8 cellular contexts compared by ENCODE assay signal in genomic region chr19:12956446-12957388, GRCh38. TPM values are rescaled to one million over a fixed set of nuclear protein-coding genes. Genes with fewer than 3 reads are reported as not detected.
DNase-seq lines count a peak whose midpoint lies in the region; ATAC-seq and TF ChIP-seq lines count a peak whose summit lies in the region.

Gene GADD45GIP1 (minus strand): TSS chr19:12957223. CDS start chr19:12957212, 11 bp downstream.

- peak; percentile 55 for ATAC-seq in GM18520 (IDR thresholded peaks at IDR 0.05; ENCODE audit: unreplicated experiment)
- ATAC-seq in Panc1 = peak; percentile 92

- 13% methylated on average over 24 of the region's 84 CpGs for WGBS in esophagus muscularis mucosa

- intact Hi-C loops in Panc1 (cut with micrococcal nuclease; ENCODE audit: unreplicated experiment) = no loop called here
- intact Hi-C loops in esophagus muscularis mucosa (cut with DNase I) = no loop called here

- H3K4me3 ChIP-seq in Panc1 (ENCODE audit: low read depth in 2 of 2, low read length in 2 of 2) (peak within 1 kb of the TSS; percentile 72 to 78), esophagus muscularis mucosa (peak within 1 kb of the TSS; percentile 84 to 98 (median 92)), muscle layer of duodenum (ENCODE audit: low read depth in 1 of 2, low read length in 2 of 2) (peak within 1 kb of the TSS; percentile 74 to 94)

- TF ChIP-seq POLR2A in esophagus muscularis mucosa (IDR thresholded peaks at IDR 0.05; ENCODE audit: low read depth) = peak; percentile 69

- no peak for TF ChIP-seq EP300 in esophagus muscularis mucosa (IDR thresholded peaks at IDR 0.05)

- in situ Hi-C loops in ACHN (cut with HindIII; ENCODE audit: low pct_ligation_motif_present, low pct_unique_long_range_greater_than_20kb, low sequenced_read_pairs) = no loop called here
- in situ Hi-C loops in Panc1 (cut with HindIII; ENCODE audit: low pct_unique_long_range_greater_than_20kb, low sequenced_read_pairs) = no loop called here

- H3K27ac ChIP-seq in Panc1 (ENCODE audit: low read length) = peak within 1 kb of the TSS; percentile 58
- peak within 1 kb of the TSS; percentile 89 to 96 (median 91) for H3K27ac ChIP-seq in esophagus muscularis mucosa (replicated peaks in 1 of 4)
- peak within 1 kb of the TSS; percentile 51 for H3K27ac ChIP-seq in muscle layer of duodenum (ENCODE audit: low read length)

- POLR2A ChIA-PET in Panc1 (lab: Charles Lee) = no interaction called here

- H3K4me1 ChIP-seq in Panc1 (ENCODE audit: control insufficient read depth, insufficient read depth, low read length) = peaks cover 30% of the 10 kb centered on the region
- peaks cover 39 to 56% (median 51%) of the 10 kb centered on the region in 4 donors for H3K4me1 ChIP-seq in esophagus muscularis mucosa
- H3K4me1 ChIP-seq in muscle layer of duodenum (ENCODE audit: control insufficient read depth in 1 of 2, insufficient read depth in 2 of 2, low read length in 2 of 2) = peaks cover 0 to 30% of the 10 kb centered on the region in 2 donors

- CTCF ChIA-PET in Panc1 (lab: Charles Lee) = interaction anchor here (0.6 kb wide), 1 partner anchor 23 kb away, joined by 5 read pairs; no protein-coding TSS in a partner anchor

- DNase-seq in ACHN = peak; percentile 78
- peak; percentile 66 for DNase-seq in HPDE6-E6E7 (ENCODE audit: extremely low spot score)
- no peak for DNase-seq in Panc1 (ENCODE audit: low read depth, low spot score)
- DNase-seq in activated T-cell treated with anti-CD3 and anti-CD28 coated beads, Interleukin-2, amount 50 U/mL, for 48 hours = peak; percentile 91 to 93
- DNase-seq in esophagus muscularis mucosa (ENCODE audit: extremely low spot score) = no peak
- DNase-seq in stimulated activated CD8-positive, alpha-beta memory T cell treated with anti-CD3 and anti-CD28 coated beads, Interleukin-7, amount 100 ng/mL, for 4 hours (ENCODE audit: low read depth in 2 of 2) = peak; percentile 59 to 78

- TF ChIP-seq CTCF in Panc1 (IDR thresholded peaks at IDR 0.05) (no peak), esophagus muscularis mucosa (IDR thresholded peaks at IDR 0.05) (no peak)

- H3K27me3 ChIP-seq in Panc1 (ENCODE audit: control insufficient read depth, insufficient read depth, low read length) (no peaks in the 10 kb centered on the region), esophagus muscularis mucosa (no peaks in the 10 kb centered on the region), muscle layer of duodenum (ENCODE audit: low read depth, low read length) (no peaks in the 10 kb centered on the region)

- BruUV-seq in Panc1 (replicated peaks; lab: Mats Ljungman, UMichigan) = no TSS peak

- H3K9me3 ChIP-seq in Panc1 (ENCODE audit: control insufficient read depth, insufficient read depth, low read depth, low read length) (no peaks in the 10 kb centered on the region), esophagus muscularis mucosa (no peaks in the 10 kb centered on the region), muscle layer of duodenum (ENCODE audit: control insufficient read depth in 1 of 2, low read length in 2 of 2) (no peaks in the 10 kb centered on the region)

- H3K36me3 ChIP-seq in Panc1 (ENCODE audit: control insufficient read depth, insufficient read depth, low read length) (peaks cover 7% of the 10 kb centered on the region), esophagus muscularis mucosa (peaks cover 0 to 37% (median 32%) of the 10 kb centered on the region in 4 donors), muscle layer of duodenum (ENCODE audit: control insufficient read depth in 1 of 2, insufficient read depth in 2 of 2, low read length in 2 of 2) (peaks cover 9 to 24% of the 10 kb centered on the region in 2 donors)

RNA-seq across cellular contexts. Expression of gene GADD45GIP1, which starts in this region (rescaled TPM):
- total RNA-seq in Panc1 (2021; ENCODE audit: unreplicated experiment) (36.7 TPM), esophagus muscularis mucosa (10 to 100 TPM; 33.0 to 60.1 (median 49.3) TPM)
- 86.1 TPM for polyA plus RNA-seq in Panc1 (2012; ENCODE audit: insufficient read length)

Comparison
In these comparisons a context has a peak if more than half of its experiments do, and no peak if none do; other contexts are left out.
1. DNase-seq: peak in ACHN (single experiment), HPDE6-E6E7 (single experiment), activated T-cell treated with anti-CD3 and anti-CD28 coated beads, Interleukin-2, amount 50 U/mL, for 48 hours (2 of 2) and stimulated activated CD8-positive, alpha-beta memory T cell treated with anti-CD3 and anti-CD28 coated beads, Interleukin-7, amount 100 ng/mL, for 4 hours (2 of 2); none in Panc1 (single experiment) and esophagus muscularis mucosa (single experiment).
2. Peak in every context shown above with its lines, with median percentiles within 50 percentile points of each other: H3K27ac ChIP-seq and H3K4me3 ChIP-seq.